In genomic region chr1:16165548-16165947, GRCh38 we compare ENCODE assay signal across 1 cellular context.
TF ChIP-seq lines count a peak whose summit lies in the region.

No MANE protein-coding gene starts in this region.

TF ChIP-seq in HepG2, 621 proteins besides CTCF, POLR2A, EP300 and RAD21 (continued from another document and continues in another):
- TF ChIP-seq, protein P1, sequence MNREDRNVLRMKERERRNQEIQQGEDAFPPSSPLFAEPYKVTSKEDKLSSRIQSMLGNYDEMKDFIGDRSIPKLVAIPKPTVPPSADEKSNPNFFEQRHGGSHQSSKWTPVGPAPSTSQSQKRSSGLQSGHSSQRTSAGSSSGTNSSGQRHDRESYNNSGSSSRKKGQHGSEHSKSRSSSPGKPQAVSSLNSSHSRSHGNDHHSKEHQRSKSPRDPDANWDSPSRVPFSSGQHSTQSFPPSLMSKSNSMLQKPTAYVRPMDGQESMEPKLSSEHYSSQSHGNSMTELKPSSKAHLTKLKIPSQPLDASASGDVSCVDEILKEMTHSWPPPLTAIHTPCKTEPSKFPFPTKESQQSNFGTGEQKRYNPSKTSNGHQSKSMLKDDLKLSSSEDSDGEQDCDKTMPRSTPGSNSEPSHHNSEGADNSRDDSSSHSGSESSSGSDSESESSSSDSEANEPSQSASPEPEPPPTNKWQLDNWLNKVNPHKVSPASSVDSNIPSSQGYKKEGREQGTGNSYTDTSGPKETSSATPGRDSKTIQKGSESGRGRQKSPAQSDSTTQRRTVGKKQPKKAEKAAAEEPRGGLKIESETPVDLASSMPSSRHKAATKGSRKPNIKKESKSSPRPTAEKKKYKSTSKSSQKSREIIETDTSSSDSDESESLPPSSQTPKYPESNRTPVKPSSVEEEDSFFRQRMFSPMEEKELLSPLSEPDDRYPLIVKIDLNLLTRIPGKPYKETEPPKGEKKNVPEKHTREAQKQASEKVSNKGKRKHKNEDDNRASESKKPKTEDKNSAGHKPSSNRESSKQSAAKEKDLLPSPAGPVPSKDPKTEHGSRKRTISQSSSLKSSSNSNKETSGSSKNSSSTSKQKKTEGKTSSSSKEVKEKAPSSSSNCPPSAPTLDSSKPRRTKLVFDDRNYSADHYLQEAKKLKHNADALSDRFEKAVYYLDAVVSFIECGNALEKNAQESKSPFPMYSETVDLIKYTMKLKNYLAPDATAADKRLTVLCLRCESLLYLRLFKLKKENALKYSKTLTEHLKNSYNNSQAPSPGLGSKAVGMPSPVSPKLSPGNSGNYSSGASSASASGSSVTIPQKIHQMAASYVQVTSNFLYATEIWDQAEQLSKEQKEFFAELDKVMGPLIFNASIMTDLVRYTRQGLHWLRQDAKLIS (CRISPR knock-in tag; IDR thresholded peaks at IDR 0.05): no peak
- TF ChIP-seq, protein P2, sequence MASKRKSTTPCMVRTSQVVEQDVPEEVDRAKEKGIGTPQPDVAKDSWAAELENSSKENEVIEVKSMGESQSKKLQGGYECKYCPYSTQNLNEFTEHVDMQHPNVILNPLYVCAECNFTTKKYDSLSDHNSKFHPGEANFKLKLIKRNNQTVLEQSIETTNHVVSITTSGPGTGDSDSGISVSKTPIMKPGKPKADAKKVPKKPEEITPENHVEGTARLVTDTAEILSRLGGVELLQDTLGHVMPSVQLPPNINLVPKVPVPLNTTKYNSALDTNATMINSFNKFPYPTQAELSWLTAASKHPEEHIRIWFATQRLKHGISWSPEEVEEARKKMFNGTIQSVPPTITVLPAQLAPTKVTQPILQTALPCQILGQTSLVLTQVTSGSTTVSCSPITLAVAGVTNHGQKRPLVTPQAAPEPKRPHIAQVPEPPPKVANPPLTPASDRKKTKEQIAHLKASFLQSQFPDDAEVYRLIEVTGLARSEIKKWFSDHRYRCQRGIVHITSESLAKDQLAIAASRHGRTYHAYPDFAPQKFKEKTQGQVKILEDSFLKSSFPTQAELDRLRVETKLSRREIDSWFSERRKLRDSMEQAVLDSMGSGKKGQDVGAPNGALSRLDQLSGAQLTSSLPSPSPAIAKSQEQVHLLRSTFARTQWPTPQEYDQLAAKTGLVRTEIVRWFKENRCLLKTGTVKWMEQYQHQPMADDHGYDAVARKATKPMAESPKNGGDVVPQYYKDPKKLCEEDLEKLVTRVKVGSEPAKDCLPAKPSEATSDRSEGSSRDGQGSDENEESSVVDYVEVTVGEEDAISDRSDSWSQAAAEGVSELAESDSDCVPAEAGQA (IDR thresholded peaks at IDR 0.05; ENCODE audit: low read depth): no peak
- TF ChIP-seq, protein P2 (CRISPR knock-in tag; IDR thresholded peaks at IDR 0.05; ENCODE audit: borderline replicate concordance): no peak
- TF ChIP-seq ZFP36L1 (CRISPR knock-in tag; IDR thresholded peaks at IDR 0.05): no peak
- no peak for TF ChIP-seq ZNF24 (IDR thresholded peaks at IDR 0.05)
- TF ChIP-seq PRMT3 (CRISPR knock-in tag; IDR thresholded peaks at IDR 0.05; ENCODE audit: borderline replicate concordance, low read depth): no peak
- no peak for TF ChIP-seq ZNF557 (CRISPR knock-in tag; IDR thresholded peaks at IDR 0.05)
- TF ChIP-seq STAT6 (CRISPR knock-in tag; IDR thresholded peaks at IDR 0.05; ENCODE audit: borderline replicate concordance): no peak
- 0 out of 2 replicates have a peak, but pooled peaks have one; percentile 39 for TF ChIP-seq KDM5B (CRISPR knock-in tag; IDR thresholded peaks at IDR 0.05; ENCODE audit: borderline replicate concordance)
- peak; percentile 19; the same call in 1 of the 2 replicates for TF ChIP-seq ZSCAN25 (CRISPR knock-in tag; IDR thresholded peaks at IDR 0.05)
- 0 out of 2 replicates have a peak, but pooled peaks have one; percentile 13 for TF ChIP-seq SALL1 (CRISPR knock-in tag; IDR thresholded peaks at IDR 0.05)
- TF ChIP-seq SAP130 (CRISPR knock-in tag; IDR thresholded peaks at IDR 0.05; ENCODE audit: low read depth): peak; percentile 25; the same call in 1 of the 2 replicates
- peak; percentile 86 for TF ChIP-seq ZNF646 (CRISPR knock-in tag; IDR thresholded peaks at IDR 0.05)
- TF ChIP-seq, protein P3, sequence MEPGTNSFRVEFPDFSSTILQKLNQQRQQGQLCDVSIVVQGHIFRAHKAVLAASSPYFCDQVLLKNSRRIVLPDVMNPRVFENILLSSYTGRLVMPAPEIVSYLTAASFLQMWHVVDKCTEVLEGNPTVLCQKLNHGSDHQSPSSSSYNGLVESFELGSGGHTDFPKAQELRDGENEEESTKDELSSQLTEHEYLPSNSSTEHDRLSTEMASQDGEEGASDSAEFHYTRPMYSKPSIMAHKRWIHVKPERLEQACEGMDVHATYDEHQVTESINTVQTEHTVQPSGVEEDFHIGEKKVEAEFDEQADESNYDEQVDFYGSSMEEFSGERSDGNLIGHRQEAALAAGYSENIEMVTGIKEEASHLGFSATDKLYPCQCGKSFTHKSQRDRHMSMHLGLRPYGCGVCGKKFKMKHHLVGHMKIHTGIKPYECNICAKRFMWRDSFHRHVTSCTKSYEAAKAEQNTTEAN (CRISPR knock-in tag; conservative IDR thresholded peaks at IDR 0.05): peak; percentile 84; the same call in 1 of the 2 replicates
- no peak for TF ChIP-seq EZH2 (conservative IDR thresholded peaks at IDR 0.05; ENCODE audit: low read depth, low read length)
- TF ChIP-seq SP1 (IDR thresholded peaks at IDR 0.05): no peak
- no peak for TF ChIP-seq SP1 (CRISPR knock-in tag; IDR thresholded peaks at IDR 0.05)
- no peak for TF ChIP-seq PLSCR1 (CRISPR knock-in tag; IDR thresholded peaks at IDR 0.05; ENCODE audit: borderline replicate concordance)
- no peak for TF ChIP-seq ZNF614 (CRISPR knock-in tag; IDR thresholded peaks at IDR 0.05; ENCODE audit: borderline replicate concordance)
- TF ChIP-seq ZNF292 (CRISPR knock-in tag; IDR thresholded peaks at IDR 0.05; ENCODE audit: borderline replicate concordance, low read depth): no peak
- no peak for TF ChIP-seq ZBTB4 (CRISPR knock-in tag; IDR thresholded peaks at IDR 0.05; ENCODE audit: borderline replicate concordance)
